Comparison of ENCODE assay signal across 24 cellular contexts in genomic region chr3:170079466-170080165, GRCh38. TPM values are rescaled to one million over a fixed set of nuclear protein-coding genes. Genes with fewer than 3 reads are reported as not detected.
A peak's percentile ranks its signal among the peaks of the same experiment; 100 is the strongest.
DNase-seq lines count a peak whose midpoint lies in the region; ATAC-seq and TF ChIP-seq lines count a peak whose summit lies in the region.
"Had no signal": no experiment of that assay in that cellular context is flagged by ENCODE, and none has a peak within 500 bp of the region (broad histone marks: within the 10 kb centered on the region; RNA-seq: fewer than 3 reads in every experiment).

No MANE protein-coding gene starts in this region.

- H2BK15ac ChIP-seq in IMR-90 (ENCODE audit: low read depth, low read length) (no peak overlapping the region), neuronal stem cell (ENCODE audit: low read length) (no peak overlapping the region)

- H3K9ac ChIP-seq in IMR-90 (ENCODE audit: low read depth, low read length) (no peak overlapping the region), neuronal stem cell (ENCODE audit: low read depth, low read length, poor library complexity) (no peak overlapping the region)
- H3K9ac ChIP-seq: neural progenitor cell had no signal

- no peaks in the 10 kb centered on the region for H4K20me1 ChIP-seq in IMR-90 (ENCODE audit: insufficient read depth, low read length)

- H3K27ac Mint-ChIP-seq in naive thymus-derived CD4-positive, alpha-beta T cell = peak overlapping the region in 6 of 9 donors; percentile 2 to 61 (median 46)
- H3K27ac Mint-ChIP-seq: neural progenitor cell had no signal

- H3K27ac ChIP-seq in IMR-90 (ENCODE audit: insufficient read depth, low read length) (no peak overlapping the region), neuronal stem cell (replicated peaks; ENCODE audit: low read length) (no peak overlapping the region)
- H3K27ac ChIP-seq in naive thymus-derived CD4-positive, alpha-beta T cell (ENCODE audit: low read depth, low read length) = no peak overlapping the region
- H3K27ac ChIP-seq: esophagus muscularis mucosa, neural progenitor cell had no signal

- in situ Hi-C loops in IMR-90 (cut with MboI; ENCODE audit: low sequenced_read_pairs) = no loop called here

- no peaks in the 10 kb centered on the region for H3K27me3 Mint-ChIP-seq in naive thymus-derived CD4-positive, alpha-beta T cell
- H3K27me3 Mint-ChIP-seq: central memory CD8-positive, alpha-beta T cell; T-cell had no signal

- DNase-seq in AG09319 (ENCODE audit: extremely low read depth, low read depth) (peak; percentile 30), IMR-90 (peak; percentile 18), fibroblast of the aortic adventitia (ENCODE audit: low read depth) (peak; percentile 12), hypothalamus (lab: John Stamatoyannopoulos, UW) (no peak), neuronal stem cell (ENCODE audit: low spot score) (no peak), GM19238 (ENCODE audit: insufficient read length, low spot score) (no peak)
- DNase-seq in naive thymus-derived CD4-positive, alpha-beta T cell = no peak
- DNase-seq: activated CD4-positive, alpha-beta T cell treated with anti-CD3 and anti-CD28 coated beads, Interleukin-2, amount 50 U/mL, for 4 hours; activated T-cell treated with anti-CD3 and anti-CD28 coated beads for 4 hours; anterior cingulate cortex; head of caudate nucleus; islet precursor cell; midbrain; NCI-H1417; NCI-H2171; NCI-H526 treated with DMSO at 0.1 percent for 48 hours; retina; SHP77; stimulated activated CD4-positive, alpha-beta T cell treated with anti-CD3 and anti-CD28 coated beads, Interleukin-12 subunit alpha, Interleukin-12 subunit beta, amount 100 ng/mL, for 4 hours; T-cell had no signal

- no peak overlapping the region for H2AK5ac ChIP-seq in IMR-90 (ENCODE audit: low read depth, low read length)
- no peak overlapping the region for H2AK5ac ChIP-seq in neuronal stem cell (ENCODE audit: low read depth, low read length)

- no peak overlapping the region for H2AFZ ChIP-seq in IMR-90 (replicated peaks; ENCODE audit: low read length, poor library complexity)
- H2AFZ ChIP-seq in neuronal stem cell (ENCODE audit: low read length) = no peak overlapping the region
- H2AFZ ChIP-seq: neural progenitor cell had no signal

- H3K18ac ChIP-seq in IMR-90 (ENCODE audit: low read depth, low read length) = no peak overlapping the region
- no peak overlapping the region for H3K18ac ChIP-seq in neuronal stem cell (ENCODE audit: low read length)

- peaks cover 0 to 24% (median 7%) of the 10 kb centered on the region in 7 donors for H3K4me1 Mint-ChIP-seq in naive thymus-derived CD4-positive, alpha-beta T cell
- H3K4me1 Mint-ChIP-seq: central memory CD8-positive, alpha-beta T cell had no signal

- H3K9me3 Mint-ChIP-seq in naive thymus-derived CD4-positive, alpha-beta T cell = peaks cover 0 to 3% (median 0%) of the 10 kb centered on the region in 11 donors
- H3K9me3 Mint-ChIP-seq: central memory CD8-positive, alpha-beta T cell; T-cell had no signal

- no peak overlapping the region for H2BK20ac ChIP-seq in IMR-90 (ENCODE audit: low read depth, low read length)

- H2BK12ac ChIP-seq in neuronal stem cell (ENCODE audit: low read length) = no peak overlapping the region

- H3K36me3 Mint-ChIP-seq in naive thymus-derived CD4-positive, alpha-beta T cell = peaks cover 4 to 55% (median 23%) of the 10 kb centered on the region in 5 donors

- BruUV-seq in IMR-90 (replicated peaks; lab: Mats Ljungman, UMichigan) = no TSS peak

- H2BK5ac ChIP-seq in IMR-90 (ENCODE audit: low read depth, low read length, poor library complexity, severe bottlenecking) (no peak overlapping the region), neuronal stem cell (ENCODE audit: low read length) (no peak overlapping the region)

- no CpG with 5 or more reads among the region's 2 CpGs for WGBS in IMR-90 (ENCODE audit: extremely low coverage in 2 of 2, insufficient read length in 1 of 2), 2 experiments
- WGBS in neuronal stem cell (ENCODE audit: extremely low coverage in 2 of 2, insufficient read length in 2 of 2, insufficient replicate concordance in 1 of 2), 2 donors = no CpG with 5 or more reads among the region's 2 CpGs

- no peak overlapping the region for H3K56ac ChIP-seq in IMR-90 (ENCODE audit: extremely low read depth, insufficient read depth, low read length)

- no peak for TF ChIP-seq RAD21 in IMR-90 (IDR thresholded peaks at IDR 0.05; ENCODE audit: low read length)

- H3K9me1 ChIP-seq in IMR-90 (ENCODE audit: insufficient read depth, low read length) = no peaks in the 10 kb centered on the region

- H3K4ac ChIP-seq in IMR-90 (ENCODE audit: low read depth, low read length) = no peak overlapping the region
- no peak overlapping the region for H3K4ac ChIP-seq in neuronal stem cell (ENCODE audit: low read length)

- H3K4me2 ChIP-seq in IMR-90 (ENCODE audit: low read depth, low read length) (no peak overlapping the region), neuronal stem cell (ENCODE audit: insufficient read depth, low read length, poor library complexity, severe bottlenecking) (no peak overlapping the region)
- H3K4me2 ChIP-seq: neural progenitor cell had no signal

- POLR2A ChIA-PET in IMR-90 (lab: Charles Lee; ENCODE audit: unreplicated experiment) = no interaction called here
- POLR2A ChIA-PET in naive thymus-derived CD4-positive, alpha-beta T cell (lab: Charles Lee) = interaction anchor here (0.5 to 0.7 kb wide), 4 partner anchors 25 to 112 kb away, joined by 3 to 4 read pairs (median 3); no protein-coding TSS in a partner anchor

- intact Hi-C loops in IMR-90 (cut with micrococcal nuclease) = no loop called here
- intact Hi-C loops in naive thymus-derived CD4-positive, alpha-beta T cell (cut with micrococcal nuclease) = loop anchor here in 1 of 2 donors (1.0 kb wide), 1 partner anchor 8 kb away; no protein-coding TSS in a partner anchor

- H3K9me3 ChIP-seq in IMR-90 (ENCODE audit: control insufficient read depth, insufficient read depth, low read length) = no peaks in the 10 kb centered on the region
- H3K9me3 ChIP-seq in naive thymus-derived CD4-positive, alpha-beta T cell (ENCODE audit: control insufficient read depth in 2 of 3, low read length in 3 of 3) = no peaks in the 10 kb centered on the region
- peaks cover 0 to 2% of the 10 kb centered on the region in 2 donors for H3K9me3 ChIP-seq in neuronal stem cell (replicated peaks in 1 of 2; ENCODE audit: control insufficient read depth in 2 of 2, insufficient read depth in 1 of 2, low read depth in 1 of 2, low read length in 2 of 2)
- H3K9me3 ChIP-seq: esophagus muscularis mucosa had no signal

- H2AK9ac ChIP-seq in IMR-90 (replicated peaks; ENCODE audit: low read depth, low read length, poor library complexity) = no peak overlapping the region

- H3K79me1 ChIP-seq in IMR-90 (ENCODE audit: low read depth in 1 of 2, low read length in 2 of 2) (no peaks in the 10 kb centered on the region), neuronal stem cell (ENCODE audit: low read depth, low read length) (no peaks in the 10 kb centered on the region)

- no peak for TF ChIP-seq POLR2A in IMR-90 (IDR thresholded peaks at IDR 0.05; ENCODE audit: low read depth, low read length)

- no peak overlapping the region for H3K23ac ChIP-seq in IMR-90 (ENCODE audit: low read depth, low read length)
- H3K23ac ChIP-seq in neuronal stem cell (ENCODE audit: low read depth, low read length, poor library complexity) = no peak overlapping the region

- H4K8ac ChIP-seq in IMR-90 (ENCODE audit: low read depth in 2 of 2, low read length in 2 of 2) = no peak overlapping the region
- H4K8ac ChIP-seq in neuronal stem cell (ENCODE audit: low read depth, low read length) = no peak overlapping the region

- no peak overlapping the region for H4K5ac ChIP-seq in IMR-90 (ENCODE audit: low read depth, low read length)

- ATAC-seq in IMR-90 (ENCODE audit: low read depth) = peak; percentile 24; the same call in 1 of the 2 replicates
- ATAC-seq in naive thymus-derived CD4-positive, alpha-beta T cell = no peak
- ATAC-seq in GM19328 (IDR thresholded peaks at IDR 0.05; ENCODE audit: unreplicated experiment) = no peak
- ATAC-seq: T-cell had no signal

- dilution Hi-C loops in IMR-90 (cut with HindIII; ENCODE audit: low sequenced_read_pairs, unreplicated experiment) = no loop called here

- H3K36me3 ChIP-seq in IMR-90 (ENCODE audit: control insufficient read depth, insufficient read depth, low read length) (peaks cover 4% of the 10 kb centered on the region; the same call in 1 of the 2 replicates), neuronal stem cell (replicated peaks in 1 of 2; ENCODE audit: control insufficient read depth in 2 of 2, insufficient read depth in 2 of 2, low read length in 2 of 2) (peaks cover 0 to 10% of the 10 kb centered on the region in 2 donors)
- H3K36me3 ChIP-seq in naive thymus-derived CD4-positive, alpha-beta T cell (ENCODE audit: control insufficient read depth in 2 of 3, insufficient read depth in 3 of 3, low read length in 3 of 3) = peaks cover 0 to 8% (median 5%) of the 10 kb centered on the region in 3 experiments
- H3K36me3 ChIP-seq: neural progenitor cell had no signal

- H3K4me1 ChIP-seq in IMR-90 (ENCODE audit: control insufficient read depth, insufficient read depth, low read length) (peaks cover 1% of the 10 kb centered on the region; the same call in 1 of the 2 replicates), neuronal stem cell (ENCODE audit: control insufficient read depth in 2 of 2, insufficient read depth in 1 of 2, low read depth in 1 of 2, low read length in 2 of 2) (peaks cover 0 to 3% of the 10 kb centered on the region in 2 donors)
- H3K4me1 ChIP-seq in naive thymus-derived CD4-positive, alpha-beta T cell (ENCODE audit: control insufficient read depth in 2 of 2, insufficient read depth in 2 of 2, low read length in 2 of 2) = no peaks in the 10 kb centered on the region
- H3K4me1 ChIP-seq: esophagus muscularis mucosa, neural progenitor cell had no signal

- H4K91ac ChIP-seq in IMR-90 (ENCODE audit: insufficient read depth, low read depth, low read length) (no peak overlapping the region), neuronal stem cell (ENCODE audit: low read depth, low read length, poor library complexity) (no peak overlapping the region)

- no peak overlapping the region for H3K4me3 Mint-ChIP-seq in naive thymus-derived CD4-positive, alpha-beta T cell
- H3K4me3 Mint-ChIP-seq: central memory CD8-positive, alpha-beta T cell; neural progenitor cell; T-cell had no signal

- H3K27me3 ChIP-seq in IMR-90 (ENCODE audit: control insufficient read depth, insufficient read depth, low read length) = no peaks in the 10 kb centered on the region
- no peaks in the 10 kb centered on the region for H3K27me3 ChIP-seq in naive thymus-derived CD4-positive, alpha-beta T cell (ENCODE audit: control insufficient read depth in 2 of 2, insufficient read depth in 2 of 2, low read length in 2 of 2)
- H3K27me3 ChIP-seq in neuronal stem cell (ENCODE audit: control insufficient read depth in 3 of 3, insufficient read depth in 3 of 3, low read depth in 1 of 3, low read length in 3 of 3) = no peaks in the 10 kb centered on the region
- H3K27me3 ChIP-seq: esophagus muscularis mucosa, neural progenitor cell had no signal

- H3K14ac ChIP-seq in IMR-90 (replicated peaks; ENCODE audit: low read depth, low read length) (no peak overlapping the region), neuronal stem cell (ENCODE audit: low read length) (no peak overlapping the region)

- H2BK120ac ChIP-seq in IMR-90 (ENCODE audit: low read depth, low read length) (no peak overlapping the region), neuronal stem cell (ENCODE audit: low read depth, low read length) (no peak overlapping the region)

- CTCF ChIA-PET in IMR-90 (lab: Yijun Ruan, JAX) = no interaction called here
- CTCF ChIA-PET in naive thymus-derived CD4-positive, alpha-beta T cell (lab: Charles Lee) = interaction anchor here (0.6 to 1.1 kb wide), 2 partner anchors 9 to 58 kb away, joined by 3 to 4 read pairs; no protein-coding TSS in a partner anchor

- TF ChIP-seq CTCF in AG09319 (IDR thresholded peaks at IDR 0.05; ENCODE audit: low read depth, low read length) (no peak), IMR-90 (conservative IDR thresholded peaks at IDR 0.05; ENCODE audit: low read depth, low read length) (no peak), fibroblast of the aortic adventitia (IDR thresholded peaks at IDR 0.05; ENCODE audit: insufficient read depth, low read length) (no peak)

- H3K4me3 ChIP-seq in IMR-90 (ENCODE audit: insufficient read depth, low read depth, low read length) (no peak overlapping the region), fibroblast of the aortic adventitia (ENCODE audit: low read depth, low read length) (no peak overlapping the region), neuronal stem cell (ENCODE audit: low read length in 2 of 2) (no peak overlapping the region)
- no peak overlapping the region for H3K4me3 ChIP-seq in naive thymus-derived CD4-positive, alpha-beta T cell (ENCODE audit: low read length)
- H3K4me3 ChIP-seq: esophagus muscularis mucosa, neural progenitor cell had no signal

RNA-seq across cellular contexts. Expression of gene GPR160, which starts 41.8 kb away (rescaled TPM):
- total RNA-seq in IMR-90 (2012; rRNA removed) = 0.18 and 0.28 TPM in 2 replicates
- polyA plus RNA-seq in IMR-90 (2012; rRNA removed) = 0.09 TPM in 2 replicates
- 0.02 and 0.05 TPM in 2 replicates for polyA plus RNA-seq in IMR-90 (2012; cell fraction: cytosol; rRNA removed)
- 0.03 TPM in 1 of 2 replicates, not detected in the other for polyA plus RNA-seq in IMR-90 (2012; cell fraction: nucleus; rRNA removed; ENCODE audit: low replicate concordance)
- 0.90 TPM in 1 of 2 replicates, not detected in the other for total RNA-seq in fibroblast of the aortic adventitia (ENCODE audit: low replicate concordance)
- total RNA-seq in naive thymus-derived CD4-positive, alpha-beta T cell = 10 to 100 TPM in 2 of 5 experiments, 1 to 10 TPM in 3; 6.1 to 44.3 (median 8.7) TPM
- polyA plus RNA-seq in naive thymus-derived CD4-positive, alpha-beta T cell = 10 to 100 TPM; 17.1 to 22.8 TPM
- polyA plus RNA-seq in neuronal stem cell (2013, experiment 1 of 2) = 0.46 TPM
- polyA plus RNA-seq in neuronal stem cell (2013, experiment 2 of 2) = 0.37 TPM

Comparison
In these comparisons a context has a peak if more than half of its experiments do, and no peak if none do; other contexts are left out.
1. DNase-seq: peak in AG09319 (single experiment), IMR-90 (single experiment) and fibroblast of the aortic adventitia (single experiment); none in naive thymus-derived CD4-positive, alpha-beta T cell (0 of 9), hypothalamus (0 of 51), neuronal stem cell (single experiment) and GM19238 (single experiment).